2 cellular contexts compared by ENCODE assay signal in genomic region chr3:10233988-10234387, GRCh38.
TF ChIP-seq lines count a peak whose summit lies in the region.

No MANE protein-coding gene starts in this region.

TF ChIP-seq in WTC11, 78 proteins besides CTCF, POLR2A, EP300 and RAD21:
- no peak for TF ChIP-seq PRDM15 (CRISPR knock-in tag; IDR thresholded peaks at IDR 0.05)
- no peak for TF ChIP-seq ZNF121 (CRISPR knock-in tag; IDR thresholded peaks at IDR 0.05)
- no peak for TF ChIP-seq ZNF396 (CRISPR knock-in tag; IDR thresholded peaks at IDR 0.05; ENCODE audit: borderline replicate concordance)
- no peak for TF ChIP-seq SP1 (CRISPR knock-in tag; conservative IDR thresholded peaks at IDR 0.05)
- no peak for TF ChIP-seq ZNF317 (CRISPR knock-in tag; IDR thresholded peaks at IDR 0.05; ENCODE audit: borderline replicate concordance, low read depth)
- no peak for TF ChIP-seq ATF3 (CRISPR knock-in tag; conservative IDR thresholded peaks at IDR 0.05)
- no peak for TF ChIP-seq HMGA2 (CRISPR knock-in tag; IDR thresholded peaks at IDR 0.05)
- TF ChIP-seq KAT7 (CRISPR knock-in tag; IDR thresholded peaks at IDR 0.05; ENCODE audit: borderline replicate concordance): no peak
- no peak for TF ChIP-seq TP53 (CRISPR knock-in tag; IDR thresholded peaks at IDR 0.05)
- TF ChIP-seq JAZF1 (CRISPR knock-in tag; IDR thresholded peaks at IDR 0.05): no peak

TF ChIP-seq in H1, 55 proteins besides CTCF, POLR2A, EP300 and RAD21 (continued from another document):
- no peak for TF ChIP-seq ATF2 (IDR thresholded peaks at IDR 0.05; ENCODE audit: low read length)
- TF ChIP-seq E2F6 (IDR thresholded peaks at IDR 0.05): no peak
- no peak for TF ChIP-seq EGR1 (IDR thresholded peaks at IDR 0.05; ENCODE audit: borderline replicate concordance, low read depth, low read length)
- TF ChIP-seq SAP30 (IDR thresholded peaks at IDR 0.05; ENCODE audit: insufficient read depth, insufficient replicate concordance, low read length): no peak
- TF ChIP-seq CHD1 (IDR thresholded peaks at IDR 0.05; ENCODE audit: low read depth, low read length): no peak
- TF ChIP-seq JUN (IDR thresholded peaks at IDR 0.05; ENCODE audit: low read depth, low read length): no peak
- TF ChIP-seq TCF12 (IDR thresholded peaks at IDR 0.05; ENCODE audit: low read depth, low read length): no peak
- no peak for TF ChIP-seq CTBP2 (IDR thresholded peaks at IDR 0.05; ENCODE audit: borderline replicate concordance, insufficient read depth, insufficient read length, low read length)
TF ChIP-seq in H1: peak in this region for 0.
